9 cellular contexts compared by ENCODE assay signal in genomic region chr3:113151475-113152031, GRCh38. TPM values are rescaled to one million over a fixed set of nuclear protein-coding genes. Genes with fewer than 3 reads are reported as not detected.
DNase-seq lines count a peak whose midpoint lies in the region; ATAC-seq, FAIRE-seq and TF ChIP-seq lines count a peak whose summit lies in the region.
"Had no signal": no experiment of that assay in that cellular context is flagged by ENCODE, and none has a peak within 500 bp of the region (broad histone marks: within the 10 kb centered on the region; RNA-seq: fewer than 3 reads in every experiment).

No MANE protein-coding gene starts in this region.

- BruUV-seq in A673 (replicated peaks; lab: Mats Ljungman, UMichigan): no TSS peak

- peak; percentile 97 for FAIRE-seq in endometrium (lab: Jason Lieb, UNC)
- FAIRE-seq: frontal cortex had no signal

- TF ChIP-seq CTCF in A673 (conservative IDR thresholded peaks at IDR 0.05; ENCODE audit: low read depth, low read length) (no peak), omental fat pad (IDR thresholded peaks at IDR 0.05) (no peak)

- no peaks in the 10 kb centered on the region for H3K27me3 ChIP-seq in A673 (replicated peaks; ENCODE audit: insufficient read depth, low read depth, low read length, poor library complexity)

- POLR2A ChIA-PET in A673 (lab: Charles Lee; ENCODE audit: low non-redundant PET): interaction anchor here (0.6 kb wide), 1 partner anchor 47 kb away, joined by 3 read pairs; no protein-coding TSS in a partner anchor

- intact Hi-C loops in A673 (cut with micrococcal nuclease; ENCODE audit: unreplicated experiment): no loop called here

- ATAC-seq in omental fat pad (ENCODE audit: low FRiP score) (peak; percentile 26), GM19467 (IDR thresholded peaks at IDR 0.05; ENCODE audit: unreplicated experiment) (no peak), GM19455 (IDR thresholded peaks at IDR 0.05; ENCODE audit: unreplicated experiment) (no peak)

- no peaks in the 10 kb centered on the region for H3K36me3 ChIP-seq in A673 (ENCODE audit: insufficient read depth, low read length, poor library complexity, severe bottlenecking)

- no peaks in the 10 kb centered on the region for H3K9me3 ChIP-seq in A673 (ENCODE audit: low read depth, low read length, poor library complexity, severe bottlenecking)

- CTCF ChIA-PET in A673 (lab: Charles Lee): interaction anchor here (0.6 to 0.7 kb wide), 3 partner anchors 137 to 367 kb away, joined by 3 read pairs; no protein-coding TSS in a partner anchor

- peaks cover 32% of the 10 kb centered on the region for H3K4me1 ChIP-seq in A673 (ENCODE audit: insufficient read depth, low read length, poor library complexity, severe bottlenecking)

- no peak overlapping the region for H3K4me3 ChIP-seq in A673 (ENCODE audit: low read depth, low read length, poor library complexity, severe bottlenecking)

- no peak overlapping the region for H3K27ac ChIP-seq in A673 (ENCODE audit: low read depth, low read length, poor library complexity, severe bottlenecking)

- peak; percentile 93 for DNase-seq in A673 (ENCODE audit: low spot score)
- DNase-seq in NCI-H2081 (lab: John Stamatoyannopoulos, UW): peak; percentile 62 to 83
- no peak for DNase-seq in omental fat pad (ENCODE audit: low spot score)
- no peak for DNase-seq in activated CD8-positive, alpha-beta memory T cell treated with anti-CD3 and anti-CD28 coated beads, Interleukin-2, amount 50 U/mL, for 48 hours
- DNase-seq in NAMALWA (ENCODE audit: low spot score): no peak

RNA-seq across cellular contexts. Expression of gene BOC, which starts 59.8 kb away (rescaled TPM):
- total RNA-seq in A673 (2021) (1.2 and 1.7 TPM in 2 replicates), omental fat pad (100 to 1,000 TPM in 1 of 4 donors, 10 to 100 TPM in 3; 28.1 to 103 (median 54.0) TPM)

Comparison
In these comparisons a context has a peak if more than half of its experiments do, and no peak if none do; other contexts are left out.
1. DNase-seq: peak in A673 (single experiment) and NCI-H2081 (2 of 2); none in omental fat pad (single experiment), activated CD8-positive, alpha-beta memory T cell treated with anti-CD3 and anti-CD28 coated beads, Interleukin-2, amount 50 U/mL, for 48 hours (single experiment) and NAMALWA (single experiment).
2. RNA of gene BOC, which starts 59.8 kb away (total RNA-seq): 28.1 to 103 TPM in omental fat pad; 1.2 to 1.7 TPM in A673; every median in the first group is over 10 times any median in the second.